In the genomic region with DNA sequence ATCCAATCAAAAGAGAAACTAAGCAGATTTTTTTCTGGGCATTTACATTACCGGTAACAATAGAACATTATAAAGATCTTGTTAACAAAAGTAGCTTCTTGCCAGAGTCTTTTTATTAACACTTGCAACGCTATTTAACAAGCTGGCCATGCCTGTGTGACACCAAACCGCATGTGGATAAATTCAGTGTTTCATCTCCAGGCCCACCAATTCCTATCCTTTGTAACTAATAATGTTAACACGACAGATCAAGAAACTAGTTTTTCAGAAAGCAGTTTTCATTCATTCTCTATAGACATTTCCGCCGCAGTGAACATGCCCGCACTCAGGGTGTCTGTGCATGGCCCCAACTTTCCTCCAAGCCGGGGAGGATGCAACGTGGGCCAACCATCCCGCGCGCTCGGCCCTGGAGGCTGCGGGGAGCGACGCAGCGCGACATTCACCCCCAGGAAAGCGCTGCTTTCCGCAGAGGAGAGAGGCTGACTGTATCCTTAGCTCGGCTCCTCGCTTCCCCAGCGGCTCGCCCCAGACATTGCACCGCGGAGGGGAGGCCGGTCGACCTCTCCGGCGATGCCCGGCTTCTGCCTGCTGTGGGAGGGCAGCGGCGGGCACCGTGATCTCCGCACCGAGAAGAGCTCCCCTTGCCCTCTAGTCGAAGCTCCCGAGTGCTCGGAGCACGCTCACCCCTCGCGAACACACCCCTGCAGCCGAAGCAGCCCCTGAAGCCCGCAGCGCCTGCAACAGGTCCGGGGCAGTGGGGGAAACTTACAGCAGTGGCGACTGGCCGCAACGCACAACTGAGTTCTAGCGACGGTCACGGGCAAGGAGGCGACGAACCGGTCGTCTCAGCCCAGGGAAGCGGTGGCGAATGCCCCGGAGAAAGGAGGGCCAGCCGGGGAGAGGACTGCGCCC, we compare ENCODE assay signal across 8 cellular contexts. TPM values are rescaled to one million over a fixed set of nuclear protein-coding genes. Genes with fewer than 3 reads are reported as not detected.
DNase-seq lines count a peak whose midpoint lies in the region; ATAC-seq, FAIRE-seq and TF ChIP-seq lines count a peak whose summit lies in the region.

No MANE protein-coding gene starts in this region.

- peak overlapping the region; percentile 94 for H3K4me3 ChIP-seq in WI38 (ENCODE audit: low read depth, low read length)
- H3K4me3 ChIP-seq in lower lobe of right lung, result peak overlapping the region; percentile 94
- peak overlapping the region; percentile 70 to 92 for H3K4me3 ChIP-seq in stomach smooth muscle (ENCODE audit: low read length in 2 of 2)

- peak; percentile 29 for ATAC-seq in GM21717 (IDR thresholded peaks at IDR 0.05; ENCODE audit: unreplicated experiment)
- ATAC-seq in lower lobe of right lung, result peak; percentile 59 to 65

- H3K27ac ChIP-seq in lower lobe of right lung (peak overlapping the region; percentile 93), stomach smooth muscle (ENCODE audit: low read length) (peak overlapping the region; percentile 18)

- DNase-seq in EH (ENCODE audit: low read depth), result peak; percentile 65
- peak; percentile 51 to 52 for DNase-seq in Kasumi-1 (lab: John Stamatoyannopoulos, UW)
- DNase-seq in dedifferentiated amniotic fluid mesenchymal stem cell (ENCODE audit: extremely low spot score), result peak; percentile 58
- DNase-seq in lower lobe of right lung, result peak; percentile 70
- DNase-seq in frontal cortex (ENCODE audit: low spot score in 2 of 2), result no peak

- H3K9ac ChIP-seq in stomach smooth muscle (ENCODE audit: low read length in 2 of 2), result peak overlapping the region; percentile 46 to 62

- H3K36me3 ChIP-seq in lower lobe of right lung, result peaks cover 14% of the 10 kb centered on the region
- H3K36me3 ChIP-seq in stomach smooth muscle (ENCODE audit: control insufficient read depth in 2 of 2, insufficient read depth in 2 of 2, low read length in 2 of 2), result no peaks in the 10 kb centered on the region

- peaks cover 68% of the 10 kb centered on the region for H3K4me1 ChIP-seq in lower lobe of right lung
- peaks cover 25% of the 10 kb centered on the region for H3K4me1 ChIP-seq in stomach smooth muscle (ENCODE audit: control insufficient read depth, insufficient read depth, low read length)

- no peak for FAIRE-seq in frontal cortex (lab: Jason Lieb, UNC)

- no peak for TF ChIP-seq CTCF in WI38 (IDR thresholded peaks at IDR 0.05; ENCODE audit: low read depth, low read length)
- peak; percentile 20 for TF ChIP-seq CTCF in lower lobe of right lung (IDR thresholded peaks at IDR 0.05)

- intact Hi-C loops in lower lobe of right lung (cut with DNase I), result no loop called here

- H3K9me3 ChIP-seq in lower lobe of right lung, result no peaks in the 10 kb centered on the region
- H3K9me3 ChIP-seq in stomach smooth muscle (ENCODE audit: control insufficient read depth in 2 of 2, low read length in 2 of 2), result no peaks in the 10 kb centered on the region

- no peaks in the 10 kb centered on the region for H3K27me3 ChIP-seq in lower lobe of right lung (ENCODE audit: low read depth)
- H3K27me3 ChIP-seq in stomach smooth muscle (ENCODE audit: control insufficient read depth in 1 of 2, insufficient read depth in 2 of 2, low read length in 2 of 2), result no peaks in the 10 kb centered on the region

RNA-seq across cellular contexts. Expression of a gene that starts 0.7 kb away (rescaled TPM):
- total RNA-seq in lower lobe of right lung (18.8 TPM), frontal cortex (1,653 TPM)

RNA-seq across cellular contexts. Expression of a gene that starts 45.2 kb away (rescaled TPM):
- 355 TPM for total RNA-seq in lower lobe of right lung
- 29.8 TPM for total RNA-seq in frontal cortex

Comparison
In these comparisons a context has a peak if more than half of its experiments do, and no peak if none do; other contexts are left out.
1. DNase-seq: peak in EH (single experiment), Kasumi-1 (2 of 2), dedifferentiated amniotic fluid mesenchymal stem cell (single experiment) and lower lobe of right lung (single experiment); none in frontal cortex (0 of 2).
2. RNA of a gene that starts 0.7 kb away (total RNA-seq): 1,653 TPM in frontal cortex (single experiment); 18.8 TPM in lower lobe of right lung (single experiment); every median in the first group is over 10 times any median in the second.
3. RNA of a gene that starts 45.2 kb away (total RNA-seq): 355 TPM in lower lobe of right lung (single experiment); 29.8 TPM in frontal cortex (single experiment); every median in the first group is over 10 times any median in the second.
4. Peak in every context shown above with its lines, with median percentiles within 50 percentile points of each other: H3K4me3 ChIP-seq.